1 cellular context compared by ENCODE assay signal in the genomic region with DNA sequence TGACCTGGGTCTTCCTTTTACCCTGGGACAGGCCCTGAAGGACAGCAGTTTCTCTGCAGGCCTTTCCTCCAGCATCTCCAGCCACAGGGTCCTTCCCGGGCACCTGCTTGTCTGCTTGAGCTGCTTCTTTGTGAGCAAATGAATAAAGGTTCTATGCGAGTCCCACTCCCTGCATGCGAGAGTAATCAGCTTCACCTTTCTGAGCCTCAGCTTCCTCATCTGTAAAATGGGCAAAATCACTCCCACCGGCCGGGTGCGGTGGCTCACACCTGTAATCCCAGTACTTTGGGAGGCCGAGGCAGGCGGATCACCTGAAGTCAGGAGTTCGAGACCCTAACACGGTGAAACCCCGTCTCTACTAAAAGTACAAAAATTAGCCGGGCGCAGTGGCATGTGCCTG.
TF ChIP-seq lines count a peak whose summit lies in the region.

No MANE protein-coding gene starts in this region.

TF ChIP-seq in HepG2, 621 proteins besides CTCF, POLR2A, EP300 and RAD21:
- TF ChIP-seq ZNF629 (CRISPR knock-in tag; conservative IDR thresholded peaks at IDR 0.05) (peak; percentile 48), ZNF230 (CRISPR knock-in tag; IDR thresholded peaks at IDR 0.05) (no peak)
